Comparison of ENCODE assay signal across 8 cellular contexts in the genomic region with DNA sequence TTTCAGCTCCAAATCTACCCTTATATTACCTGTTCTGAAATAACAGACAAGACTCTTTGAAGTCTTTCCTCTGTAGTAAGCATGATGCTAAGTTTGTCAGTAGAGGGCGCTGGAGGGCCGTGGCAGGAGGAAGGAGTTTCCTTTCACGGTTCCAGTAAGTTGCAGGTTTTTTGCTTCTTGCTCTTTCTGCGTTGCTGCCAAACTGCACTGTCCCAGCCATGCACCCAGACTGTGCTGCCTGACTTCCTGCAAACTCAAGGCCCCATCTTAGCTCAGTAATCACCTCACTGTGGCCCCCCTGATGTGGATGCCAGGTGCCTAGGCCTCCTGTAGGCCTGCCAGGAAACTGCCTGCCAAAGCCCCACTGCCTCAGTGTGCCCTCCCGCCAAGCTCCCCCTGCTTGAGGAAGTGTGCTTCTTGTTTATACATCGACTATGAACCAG.
DNase-seq lines count a peak whose midpoint lies in the region; ATAC-seq and TF ChIP-seq lines count a peak whose summit lies in the region.

No MANE protein-coding gene starts in this region.

- H3K4me1 Mint-ChIP-seq in activated CD4-positive, alpha-beta T cell treated with anti-CD3 and anti-CD28 coated beads, Interleukin-2, amount 10 ng/mL, durations not matched to agents 24 days and 14 days = no peaks in the 10 kb centered on the region

- H3K9me3 ChIP-seq in osteoblast (ENCODE audit: low read depth, low read length) = no peaks in the 10 kb centered on the region

- H3K27me3 ChIP-seq in osteoblast (ENCODE audit: insufficient read depth, low read length) = no peaks in the 10 kb centered on the region

- no peaks in the 10 kb centered on the region for H3K79me2 ChIP-seq in osteoblast (ENCODE audit: insufficient read depth, low read length)

- ATAC-seq in GM19438 (IDR thresholded peaks at IDR 0.05; ENCODE audit: low read depth, unreplicated experiment) = peak; percentile 80
- peak; percentile 93 for ATAC-seq in HG03432 (IDR thresholded peaks at IDR 0.05; ENCODE audit: unreplicated experiment)
- no peak for ATAC-seq in HG03108 (IDR thresholded peaks at IDR 0.05; ENCODE audit: unreplicated experiment)

- H3K4me3 ChIP-seq in fibroblast of villous mesenchyme (ENCODE audit: low read depth, low read length) = no peak overlapping the region
- no peak overlapping the region for H3K4me3 ChIP-seq in osteoblast (ENCODE audit: insufficient read depth, low read length)

- DNase-seq in DMS 273 treated with DMSO at 0.1 percent for 48 hours (lab: John Stamatoyannopoulos, UW) (peak; percentile 50), NCI-H2196 treated with DMSO at 0.1 percent for 48 hours (lab: John Stamatoyannopoulos, UW; ENCODE audit: unreplicated experiment) (peak; percentile 48), fibroblast of villous mesenchyme (ENCODE audit: low read depth) (peak; percentile 86), osteoblast (ENCODE audit: insufficient read length, low spot score, missing footprints) (peak; percentile 38)
- DNase-seq in activated CD4-positive, alpha-beta T cell treated with anti-CD3 and anti-CD28 coated beads, Interleukin-2, amount 10 ng/mL, durations not matched to agents 24 days and 14 days = peak; percentile 90

- peak; percentile 98 for TF ChIP-seq CTCF in fibroblast of villous mesenchyme (IDR thresholded peaks at IDR 0.05; ENCODE audit: insufficient read depth, low read depth, low read length)
- peak; percentile 95 for TF ChIP-seq CTCF in osteoblast (IDR thresholded peaks at IDR 0.05; ENCODE audit: extremely low read depth, low read depth, low read length)

- no peaks in the 10 kb centered on the region for H3K36me3 ChIP-seq in osteoblast (ENCODE audit: insufficient read depth, low read length)

- peaks cover 8% of the 10 kb centered on the region for H3K4me1 ChIP-seq in osteoblast (ENCODE audit: insufficient read depth, low read length)

- H3K9me3 Mint-ChIP-seq in activated CD4-positive, alpha-beta T cell treated with anti-CD3 and anti-CD28 coated beads, Interleukin-2, amount 10 ng/mL, durations not matched to agents 24 days and 14 days = no peaks in the 10 kb centered on the region

- no peak overlapping the region for H3K27ac Mint-ChIP-seq in activated CD4-positive, alpha-beta T cell treated with anti-CD3 and anti-CD28 coated beads, Interleukin-2, amount 10 ng/mL, durations not matched to agents 24 days and 14 days

- no peaks in the 10 kb centered on the region for H4K20me1 ChIP-seq in osteoblast (ENCODE audit: insufficient read depth, low read length)

- intact Hi-C loops in activated CD4-positive, alpha-beta T cell treated with anti-CD3 and anti-CD28 coated beads, Interleukin-2, amount 10 ng/mL, durations not matched to agents 24 days and 14 days (cut with micrococcal nuclease) = loop anchor here (1.0 kb wide), 1 partner anchor 36 kb away; no protein-coding TSS in a partner anchor

- H3K4me3 Mint-ChIP-seq in activated CD4-positive, alpha-beta T cell treated with anti-CD3 and anti-CD28 coated beads, Interleukin-2, amount 10 ng/mL, durations not matched to agents 24 days and 14 days = no peak overlapping the region

- no peak overlapping the region for H3K4me2 ChIP-seq in osteoblast (ENCODE audit: insufficient read depth, low read length)

- no peaks in the 10 kb centered on the region for H3K27me3 Mint-ChIP-seq in activated CD4-positive, alpha-beta T cell treated with anti-CD3 and anti-CD28 coated beads, Interleukin-2, amount 10 ng/mL, durations not matched to agents 24 days and 14 days

- H2AFZ ChIP-seq in osteoblast (ENCODE audit: low read length) = peak overlapping the region; percentile 64

- no peak overlapping the region for H3K27ac ChIP-seq in osteoblast (ENCODE audit: low read depth, low read length)

- H3K36me3 Mint-ChIP-seq in activated CD4-positive, alpha-beta T cell treated with anti-CD3 and anti-CD28 coated beads, Interleukin-2, amount 10 ng/mL, durations not matched to agents 24 days and 14 days (ENCODE audit: low read depth) = no peaks in the 10 kb centered on the region

Comparison
In these comparisons a context has a peak if more than half of its experiments do, and no peak if none do; other contexts are left out.
1. DNase-seq: peak in every context shown above with its lines; median percentile 90 in activated CD4-positive, alpha-beta T cell treated with anti-CD3 and anti-CD28 coated beads, Interleukin-2, amount 10 ng/mL, durations not matched to agents 24 days and 14 days; 86 in fibroblast of villous mesenchyme; 50 in DMS 273 treated with DMSO at 0.1 percent for 48 hours; 48 in NCI-H2196 treated with DMSO at 0.1 percent for 48 hours; 38 in osteoblast.